ENCODE assay signal across 12 cellular contexts in genomic region chr18:498901-499300, GRCh38. TPM values are rescaled to one million over a fixed set of nuclear protein-coding genes. Genes with fewer than 3 reads are reported as not detected.
DNase-seq lines count a peak whose midpoint lies in the region; ATAC-seq and TF ChIP-seq lines count a peak whose summit lies in the region.
"Had no signal": no experiment of that assay in that cellular context is flagged by ENCODE, and none has a peak within 500 bp of the region (broad histone marks: within the 10 kb centered on the region; RNA-seq: fewer than 3 reads in every experiment).

No MANE protein-coding gene starts in this region.

- H3K9me2 ChIP-seq in hepatocyte (replicated peaks; ENCODE audit: insufficient read depth), result no peaks in the 10 kb centered on the region

- peak overlapping the region; percentile 33 for H2AFZ ChIP-seq in hepatocyte

- H3K4me3 ChIP-seq in hepatocyte (peak overlapping the region; percentile 79), sigmoid colon (peak overlapping the region; percentile 31 to 72 (median 60))

- H3K27ac Mint-ChIP-seq in CD14-positive monocyte, result no peak overlapping the region
- H3K27ac Mint-ChIP-seq in T-helper 17 cell, result no peak overlapping the region
- H3K27ac Mint-ChIP-seq: effector memory CD8-positive, alpha-beta T cell; T-helper 2 cell treated with Interferon-gamma antibody and Interleukin-4, amounts not matched to agents 5 μg/mL and 100 μg/mL, for 36 hours had no signal

- peaks cover 4 to 8% of the 10 kb centered on the region in 2 donors for H3K36me3 Mint-ChIP-seq in CD14-positive monocyte
- H3K36me3 Mint-ChIP-seq in T-helper 17 cell (ENCODE audit: low read depth), result no peaks in the 10 kb centered on the region

- peaks cover 33% of the 10 kb centered on the region for H3K79me2 ChIP-seq in hepatocyte

- H3K4me3 Mint-ChIP-seq in CD14-positive monocyte, result peak overlapping the region; percentile 82 to 93
- peak overlapping the region; percentile 47 for H3K4me3 Mint-ChIP-seq in T-helper 17 cell
- H3K4me3 Mint-ChIP-seq: activated T-cell treated with anti-CD3 and anti-CD28 coated beads, Interleukin-2, amount 50 U/mL, for 4 hours; effector memory CD8-positive, alpha-beta T cell; T-helper 2 cell treated with Interferon-gamma antibody and Interleukin-4, amounts not matched to agents 5 μg/mL and 100 μg/mL, for 36 hours had no signal

- intact Hi-C loops in CD14-positive monocyte (cut with micrococcal nuclease), result loop anchor here in 1 of 2 donors (5.0 to 10.0 kb wide), 3 partner anchors 37 to 224 kb away; no protein-coding TSS in a partner anchor
- intact Hi-C loops in sigmoid colon (cut with DNase I), result no loop called here

- DNase-seq in CD14-positive monocyte (ENCODE audit: low spot score) (no peak), T-helper 17 cell (no peak), hepatocyte (ENCODE audit: low spot score) (no peak), sigmoid colon (no peak), iPS-NIHi7 (ENCODE audit: extremely low spot score) (no peak), NCI-H2196 (lab: John Stamatoyannopoulos, UW; ENCODE audit: unreplicated experiment) (no peak), SHP77 treated with DMSO at 0.1 percent for 48 hours (lab: John Stamatoyannopoulos, UW) (no peak), NCI-H2227 treated with DMSO at 0.1 percent for 48 hours (lab: John Stamatoyannopoulos, UW) (no peak)
- DNase-seq: activated T-cell treated with anti-CD3 and anti-CD28 coated beads, Interleukin-2, amount 50 U/mL, for 4 hours; effector memory CD8-positive, alpha-beta T cell; NCI-H774 had no signal

- TF ChIP-seq POLR2A in sigmoid colon (IDR thresholded peaks at IDR 0.05), result no peak

- no peak for TF ChIP-seq CTCF in CD14-positive monocyte (IDR thresholded peaks at IDR 0.05)
- no peak for TF ChIP-seq CTCF in hepatocyte (IDR thresholded peaks at IDR 0.05; ENCODE audit: poor library complexity)
- TF ChIP-seq CTCF in sigmoid colon (IDR thresholded peaks at IDR 0.05), result no peak

- ATAC-seq in T-helper 17 cell, result no peak
- ATAC-seq: activated T-cell treated with anti-CD3 and anti-CD28 coated beads, Interleukin-2, amount 50 U/mL, for 4 hours; effector memory CD8-positive, alpha-beta T cell had no signal

- H3K27me3 ChIP-seq in hepatocyte (peaks cover 34% of the 10 kb centered on the region), sigmoid colon (peaks cover 0 to 32% (median 7%) of the 10 kb centered on the region in 3 donors)

- H3K36me3 ChIP-seq in hepatocyte (replicated peaks; ENCODE audit: insufficient read depth, low read depth) (no peaks in the 10 kb centered on the region), sigmoid colon (no peaks in the 10 kb centered on the region)

- 19% methylated on average over 3 of the region's 3 CpGs for WGBS in hepatocyte (ENCODE audit: low lambda C conversion rate, missing lambda C conversion rate)
- 29 to 32% methylated on average over 3 of the region's 3 CpGs for WGBS in sigmoid colon, 2 donors

- H3K9me3 ChIP-seq in T-helper 17 cell (ENCODE audit: control insufficient read depth, low read length, poor library complexity, severe bottlenecking) (no peaks in the 10 kb centered on the region), hepatocyte (ENCODE audit: low read depth) (no peaks in the 10 kb centered on the region), sigmoid colon (no peaks in the 10 kb centered on the region)

- peaks cover 34% of the 10 kb centered on the region for H3K4me1 Mint-ChIP-seq in CD14-positive monocyte
- peaks cover 4% of the 10 kb centered on the region for H3K4me1 Mint-ChIP-seq in T-helper 17 cell

- H3K9me3 Mint-ChIP-seq in CD14-positive monocyte, result peaks cover 0 to 14% (median 11%) of the 10 kb centered on the region in 7 donors
- H3K9me3 Mint-ChIP-seq: activated T-cell treated with anti-CD3 and anti-CD28 coated beads, Interleukin-2, amount 50 U/mL, for 4 hours; effector memory CD8-positive, alpha-beta T cell; T-helper 2 cell treated with Interferon-gamma antibody and Interleukin-4, amounts not matched to agents 5 μg/mL and 100 μg/mL, for 36 hours had no signal

- peak overlapping the region; percentile 40 for H3K27ac ChIP-seq in hepatocyte
- peak overlapping the region; percentile 55 to 73 (median 62) for H3K27ac ChIP-seq in sigmoid colon

- peak overlapping the region; percentile 86 for H3K4me2 ChIP-seq in hepatocyte

- TF ChIP-seq EP300 in sigmoid colon (IDR thresholded peaks at IDR 0.05), result no peak

- peaks cover 8% of the 10 kb centered on the region for H3K4me1 ChIP-seq in hepatocyte (ENCODE audit: insufficient read depth)
- peaks cover 0 to 37% (median 23%) of the 10 kb centered on the region in 4 donors for H3K4me1 ChIP-seq in sigmoid colon

- peaks cover 50 to 59% (median 58%) of the 10 kb centered on the region in 3 donors for H3K27me3 Mint-ChIP-seq in CD14-positive monocyte (ENCODE audit: low read depth in 3 of 3)
- peaks cover 34% of the 10 kb centered on the region for H3K27me3 Mint-ChIP-seq in T-helper 17 cell

- no peaks in the 10 kb centered on the region for H4K20me1 ChIP-seq in hepatocyte (ENCODE audit: insufficient read depth, poor library complexity, severe bottlenecking)

RNA-seq across cellular contexts. Expression of gene COLEC12, which starts 1.6 kb away (rescaled TPM):
- polyA plus RNA-seq in CD14-positive monocyte (under 1 TPM; 0.35 to 0.47 TPM), hepatocyte (28.3 and 33.3 TPM in 2 replicates), sigmoid colon (1 to 10 TPM in 2 of 3 donors, under 1 TPM in 1; 0.69 to 4.2 (median 2.4) TPM)
- total RNA-seq in T-helper 17 cell (not detected), hepatocyte (21.2 and 23.2 TPM in 2 replicates), sigmoid colon (10 to 100 TPM; 15.9 to 24.7 (median 19.0) TPM)

Comparison
In these comparisons a context has a peak if more than half of its experiments do, and no peak if none do; other contexts are left out.
1. RNA of gene COLEC12, which starts 1.6 kb away (total RNA-seq): 21.2 to 23.2 TPM in hepatocyte and 15.9 to 24.7 TPM in sigmoid colon; not detected in T-helper 17 cell; every median in the first group is over 10 times any median in the second.